1 cellular context compared by ENCODE assay signal in the genomic region with DNA sequence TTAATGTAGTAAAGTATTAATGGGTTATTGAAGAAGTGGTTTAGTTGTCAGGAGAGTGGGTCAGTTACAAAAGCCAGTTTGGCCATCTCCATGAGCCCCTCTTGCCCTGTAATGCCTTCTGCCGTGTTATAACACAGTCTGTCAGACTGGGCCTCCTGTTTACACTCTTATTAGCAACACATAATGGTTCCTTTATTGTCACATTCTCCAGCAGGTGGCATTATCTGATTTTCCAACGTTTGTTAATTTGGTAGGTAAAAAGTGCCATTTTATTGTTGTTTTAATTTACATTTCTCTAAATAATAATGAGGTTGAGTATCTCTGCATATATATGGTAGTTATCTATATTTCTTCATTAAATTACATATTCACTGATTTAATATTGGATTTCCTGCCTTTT.
TF ChIP-seq lines count a peak whose summit lies in the region.

No MANE protein-coding gene starts in this region.

TF ChIP-seq in GM23338, 12 proteins besides CTCF, POLR2A, EP300 and RAD21 (continued from another document):
- TF ChIP-seq, protein P1, sequence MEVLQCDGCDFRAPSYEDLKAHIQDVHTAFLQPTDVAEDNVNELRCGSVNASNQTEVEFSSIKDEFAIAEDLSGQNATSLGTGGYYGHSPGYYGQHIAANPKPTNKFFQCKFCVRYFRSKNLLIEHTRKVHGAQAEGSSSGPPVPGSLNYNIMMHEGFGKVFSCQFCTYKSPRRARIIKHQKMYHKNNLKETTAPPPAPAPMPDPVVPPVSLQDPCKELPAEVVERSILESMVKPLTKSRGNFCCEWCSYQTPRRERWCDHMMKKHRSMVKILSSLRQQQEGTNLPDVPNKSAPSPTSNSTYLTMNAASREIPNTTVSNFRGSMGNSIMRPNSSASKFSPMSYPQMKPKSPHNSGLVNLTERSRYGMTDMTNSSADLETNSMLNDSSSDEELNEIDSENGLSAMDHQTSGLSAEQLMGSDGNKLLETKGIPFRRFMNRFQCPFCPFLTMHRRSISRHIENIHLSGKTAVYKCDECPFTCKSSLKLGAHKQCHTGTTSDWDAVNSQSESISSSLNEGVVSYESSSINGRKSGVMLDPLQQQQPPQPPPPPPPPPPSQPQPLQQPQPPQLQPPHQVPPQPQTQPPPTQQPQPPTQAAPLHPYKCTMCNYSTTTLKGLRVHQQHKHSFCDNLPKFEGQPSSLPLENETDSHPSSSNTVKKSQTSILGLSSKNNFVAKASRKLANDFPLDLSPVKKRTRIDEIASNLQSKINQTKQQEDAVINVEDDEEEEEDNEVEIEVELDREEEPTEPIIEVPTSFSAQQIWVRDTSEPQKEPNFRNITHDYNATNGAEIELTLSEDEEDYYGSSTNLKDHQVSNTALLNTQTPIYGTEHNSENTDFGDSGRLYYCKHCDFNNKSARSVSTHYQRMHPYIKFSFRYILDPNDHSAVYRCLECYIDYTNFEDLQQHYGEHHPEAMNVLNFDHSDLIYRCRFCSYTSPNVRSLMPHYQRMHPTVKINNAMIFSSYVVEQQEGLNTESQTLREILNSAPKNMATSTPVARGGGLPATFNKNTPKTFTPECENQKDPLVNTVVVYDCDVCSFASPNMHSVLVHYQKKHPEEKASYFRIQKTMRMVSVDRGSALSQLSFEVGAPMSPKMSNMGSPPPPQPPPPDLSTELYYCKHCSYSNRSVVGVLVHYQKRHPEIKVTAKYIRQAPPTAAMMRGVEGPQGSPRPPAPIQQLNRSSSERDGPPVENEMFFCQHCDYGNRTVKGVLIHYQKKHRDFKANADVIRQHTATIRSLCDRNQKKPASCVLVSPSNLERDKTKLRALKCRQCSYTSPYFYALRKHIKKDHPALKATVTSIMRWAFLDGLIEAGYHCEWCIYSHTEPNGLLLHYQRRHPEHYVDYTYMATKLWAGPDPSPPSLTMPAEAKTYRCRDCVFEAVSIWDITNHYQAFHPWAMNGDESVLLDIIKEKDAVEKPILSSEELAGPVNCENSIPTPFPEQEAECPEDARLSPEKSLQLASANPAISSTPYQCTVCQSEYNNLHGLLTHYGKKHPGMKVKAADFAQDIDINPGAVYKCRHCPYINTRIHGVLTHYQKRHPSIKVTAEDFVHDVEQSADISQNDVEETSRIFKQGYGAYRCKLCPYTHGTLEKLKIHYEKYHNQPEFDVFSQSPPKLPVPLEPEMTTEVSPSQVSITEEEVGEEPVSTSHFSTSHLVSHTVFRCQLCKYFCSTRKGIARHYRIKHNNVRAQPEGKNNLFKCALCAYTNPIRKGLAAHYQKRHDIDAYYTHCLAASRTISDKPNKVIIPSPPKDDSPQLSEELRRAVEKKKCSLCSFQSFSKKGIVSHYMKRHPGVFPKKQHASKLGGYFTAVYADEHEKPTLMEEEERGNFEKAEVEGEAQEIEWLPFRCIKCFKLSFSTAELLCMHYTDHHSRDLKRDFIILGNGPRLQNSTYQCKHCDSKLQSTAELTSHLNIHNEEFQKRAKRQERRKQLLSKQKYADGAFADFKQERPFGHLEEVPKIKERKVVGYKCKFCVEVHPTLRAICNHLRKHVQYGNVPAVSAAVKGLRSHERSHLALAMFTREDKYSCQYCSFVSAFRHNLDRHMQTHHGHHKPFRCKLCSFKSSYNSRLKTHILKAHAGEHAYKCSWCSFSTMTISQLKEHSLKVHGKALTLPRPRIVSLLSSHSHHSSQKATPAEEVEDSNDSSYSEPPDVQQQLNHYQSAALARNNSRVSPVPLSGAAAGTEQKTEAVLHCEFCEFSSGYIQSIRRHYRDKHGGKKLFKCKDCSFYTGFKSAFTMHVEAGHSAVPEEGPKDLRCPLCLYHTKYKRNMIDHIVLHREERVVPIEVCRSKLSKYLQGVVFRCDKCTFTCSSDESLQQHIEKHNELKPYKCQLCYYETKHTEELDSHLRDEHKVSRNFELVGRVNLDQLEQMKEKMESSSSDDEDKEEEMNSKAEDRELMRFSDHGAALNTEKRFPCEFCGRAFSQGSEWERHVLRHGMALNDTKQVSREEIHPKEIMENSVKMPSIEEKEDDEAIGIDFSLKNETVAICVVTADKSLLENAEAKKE (CRISPR knock-in tag; IDR thresholded peaks at IDR 0.05) = no peak
